Comparison of ENCODE assay signal across 11 cellular contexts in genomic region chr12:96048392-96048969, GRCh38. TPM values are rescaled to one million over a fixed set of nuclear protein-coding genes. Genes with fewer than 3 reads are reported as not detected.
DNase-seq lines count a peak whose midpoint lies in the region; ATAC-seq and TF ChIP-seq lines count a peak whose summit lies in the region.
"Had no signal": no experiment of that assay in that cellular context is flagged by ENCODE, and none has a peak within 500 bp of the region (broad histone marks: within the 10 kb centered on the region; RNA-seq: fewer than 3 reads in every experiment).

No MANE protein-coding gene starts in this region.

- H3K9me3 ChIP-seq in OCI-LY3 (ENCODE audit: insufficient read depth, low read length) (no peaks in the 10 kb centered on the region), A673 (ENCODE audit: low read depth, low read length, poor library complexity, severe bottlenecking) (no peaks in the 10 kb centered on the region), esophagus muscularis mucosa (no peaks in the 10 kb centered on the region)
- H3K9me3 ChIP-seq: BE2C had no signal

- peaks cover 20% of the 10 kb centered on the region for H3K4me1 ChIP-seq in OCI-LY3 (ENCODE audit: low read length)
- no peaks in the 10 kb centered on the region for H3K4me1 ChIP-seq in A673 (ENCODE audit: insufficient read depth, low read length, poor library complexity, severe bottlenecking)
- H3K4me1 ChIP-seq in esophagus muscularis mucosa = peaks cover 10 to 20% (median 14%) of the 10 kb centered on the region in 4 donors
- H3K4me1 ChIP-seq: BE2C had no signal

- no peaks in the 10 kb centered on the region for H3K27me3 Mint-ChIP-seq in activated naive CD4-positive, alpha-beta T cell treated with anti-CD3 and anti-CD28 coated beads, Interleukin-2, amount 10 ng/mL, durations not matched to agents 7 days and 5 days
- H3K27me3 Mint-ChIP-seq in stimulated activated naive B cell treated with anti-CD40 and anti-IgM and Interleukin-4, amounts not matched to agents 10 μg/mL and 1 μg/mL and 100 μg/mL, for 72 hours = no peaks in the 10 kb centered on the region

- POLR2A ChIA-PET in A673 (lab: Charles Lee; ENCODE audit: low non-redundant PET) = no interaction called here

- H3K27ac ChIP-seq in OCI-LY3 (ENCODE audit: low read length) (no peak overlapping the region), epithelial cell of prostate (peak overlapping the region; percentile 95), A673 (ENCODE audit: low read depth, low read length, poor library complexity, severe bottlenecking) (no peak overlapping the region), esophagus muscularis mucosa (replicated peaks in 1 of 4) (no peak overlapping the region)

- peaks cover 11% of the 10 kb centered on the region; the same call in 1 of the 2 replicates for H3K27me3 ChIP-seq in OCI-LY3 (ENCODE audit: low read depth, low read length)
- H3K27me3 ChIP-seq in A673 (replicated peaks; ENCODE audit: insufficient read depth, low read depth, low read length, poor library complexity) = no peaks in the 10 kb centered on the region
- no peaks in the 10 kb centered on the region for H3K27me3 ChIP-seq in esophagus muscularis mucosa
- H3K27me3 ChIP-seq: BE2C had no signal

- peak overlapping the region; percentile 29 for H3K4me3 Mint-ChIP-seq in activated naive CD4-positive, alpha-beta T cell treated with anti-CD3 and anti-CD28 coated beads, Interleukin-2, amount 10 ng/mL, durations not matched to agents 7 days and 5 days
- H3K4me3 Mint-ChIP-seq in stimulated activated naive B cell treated with anti-CD40 and anti-IgM and Interleukin-4, amounts not matched to agents 10 μg/mL and 1 μg/mL and 100 μg/mL, for 72 hours = peak overlapping the region; percentile 8 to 32
- H3K4me3 Mint-ChIP-seq: neural crest cell had no signal

- H2AFZ ChIP-seq in OCI-LY3 (ENCODE audit: low read depth, low read length) = no peak overlapping the region

- TF ChIP-seq POLR2A in esophagus muscularis mucosa (IDR thresholded peaks at IDR 0.05; ENCODE audit: low read depth) = no peak

- H3K9ac ChIP-seq in OCI-LY3 (ENCODE audit: low read length) = no peak overlapping the region

- CTCF ChIA-PET in activated naive CD4-positive, alpha-beta T cell treated with anti-CD3 and anti-CD28 coated beads, Interleukin-2, amount 10 ng/mL, durations not matched to agents 7 days and 5 days (lab: Charles Lee) = interaction anchor here (1.3 to 1.7 kb wide), 3 partner anchors 11 to 50 kb away, joined by 3 to 4 read pairs (median 3); no protein-coding TSS in a partner anchor
- CTCF ChIA-PET in A673 (lab: Charles Lee) = no interaction called here

- peaks cover 7% of the 10 kb centered on the region for H3K36me3 Mint-ChIP-seq in activated naive CD4-positive, alpha-beta T cell treated with anti-CD3 and anti-CD28 coated beads, Interleukin-2, amount 10 ng/mL, durations not matched to agents 7 days and 5 days
- H3K36me3 Mint-ChIP-seq in stimulated activated naive B cell treated with anti-CD40 and anti-IgM and Interleukin-4, amounts not matched to agents 10 μg/mL and 1 μg/mL and 100 μg/mL, for 72 hours = no peaks in the 10 kb centered on the region

- H3K27ac Mint-ChIP-seq in activated naive CD4-positive, alpha-beta T cell treated with anti-CD3 and anti-CD28 coated beads, Interleukin-2, amount 10 ng/mL, durations not matched to agents 7 days and 5 days = peak overlapping the region; percentile 93
- H3K27ac Mint-ChIP-seq in stimulated activated naive B cell treated with anti-CD40 and anti-IgM and Interleukin-4, amounts not matched to agents 10 μg/mL and 1 μg/mL and 100 μg/mL, for 72 hours = peak overlapping the region; percentile 79

- no TSS peak for BruUV-seq in A673 (replicated peaks; lab: Mats Ljungman, UMichigan)

- TF ChIP-seq CTCF in OCI-LY3 (IDR thresholded peaks at IDR 0.05; ENCODE audit: low read depth, low read length) = no peak
- no peak for TF ChIP-seq CTCF in A673 (conservative IDR thresholded peaks at IDR 0.05; ENCODE audit: low read depth, low read length)
- TF ChIP-seq CTCF in esophagus muscularis mucosa (IDR thresholded peaks at IDR 0.05) = no peak

- H3K9me3 Mint-ChIP-seq in activated naive CD4-positive, alpha-beta T cell treated with anti-CD3 and anti-CD28 coated beads, Interleukin-2, amount 10 ng/mL, durations not matched to agents 7 days and 5 days = peaks cover 15% of the 10 kb centered on the region
- peaks cover 3% of the 10 kb centered on the region in 2 donors for H3K9me3 Mint-ChIP-seq in stimulated activated naive B cell treated with anti-CD40 and anti-IgM and Interleukin-4, amounts not matched to agents 10 μg/mL and 1 μg/mL and 100 μg/mL, for 72 hours

- H3K4me3 ChIP-seq in OCI-LY3 (ENCODE audit: low read length) (no peak overlapping the region), A673 (ENCODE audit: low read depth, low read length, poor library complexity, severe bottlenecking) (no peak overlapping the region), esophagus muscularis mucosa (no peak overlapping the region)

- no peaks in the 10 kb centered on the region for H3K79me2 ChIP-seq in OCI-LY3 (ENCODE audit: low read length)

- no peak for ATAC-seq in stimulated activated naive B cell treated with anti-CD40 and anti-IgM and Interleukin-4, amounts not matched to agents 10 μg/mL and 1 μg/mL and 100 μg/mL, for 72 hours (replicated peaks)

- H3K36me3 ChIP-seq in OCI-LY3 (replicated peaks; ENCODE audit: low read depth, low read length) (no peaks in the 10 kb centered on the region), A673 (ENCODE audit: insufficient read depth, low read length, poor library complexity, severe bottlenecking) (no peaks in the 10 kb centered on the region), esophagus muscularis mucosa (no peaks in the 10 kb centered on the region)
- H3K36me3 ChIP-seq: BE2C had no signal

- intact Hi-C loops in A673 (cut with micrococcal nuclease; ENCODE audit: unreplicated experiment) (no loop called here), esophagus muscularis mucosa (cut with DNase I) (no loop called here)

- H4K20me1 ChIP-seq in OCI-LY3 (ENCODE audit: insufficient read depth, low read length) = no peaks in the 10 kb centered on the region

- H3K4me1 Mint-ChIP-seq in activated naive CD4-positive, alpha-beta T cell treated with anti-CD3 and anti-CD28 coated beads, Interleukin-2, amount 10 ng/mL, durations not matched to agents 7 days and 5 days = peaks cover 49% of the 10 kb centered on the region
- H3K4me1 Mint-ChIP-seq in stimulated activated naive B cell treated with anti-CD40 and anti-IgM and Interleukin-4, amounts not matched to agents 10 μg/mL and 1 μg/mL and 100 μg/mL, for 72 hours = peaks cover 45 to 69% of the 10 kb centered on the region in 2 donors

- DNase-seq in activated naive CD4-positive, alpha-beta T cell treated with anti-CD3 and anti-CD28 coated beads, Interleukin-2, amount 10 ng/mL, durations not matched to agents 7 days and 5 days = no peak
- DNase-seq in activated naive CD4-positive, alpha-beta T cell treated with Interleukin-2 at 50 U/mL for 16 hours = no peak
- DNase-seq in epithelial cell of prostate (ENCODE audit: low read depth, low spot score) (no peak), RPMI8226 (no peak), A673 (ENCODE audit: low spot score) (no peak), esophagus muscularis mucosa (ENCODE audit: extremely low spot score) (no peak)
- no peak for DNase-seq in stimulated activated naive B cell treated with anti-CD40 and anti-IgM and Interleukin-4, amounts not matched to agents 10 μg/mL and 1 μg/mL and 100 μg/mL, for 72 hours
- DNase-seq: activated gamma-delta T cell treated with Interleukin-2 at 50 U/mL for 16 hours, BE2C had no signal

- no peak for TF ChIP-seq EP300 in esophagus muscularis mucosa (IDR thresholded peaks at IDR 0.05)

- WGBS in esophagus muscularis mucosa = 69% methylated on average over 5 of the region's 5 CpGs

- peak overlapping the region; percentile 54; the same call in 1 of the 2 replicates for H3K4me2 ChIP-seq in OCI-LY3 (ENCODE audit: low read length)

RNA-seq across cellular contexts. Expression of gene LTA4H, which starts 13.1 kb away (rescaled TPM):
- total RNA-seq in A673 (2021) = 51.8 and 63.1 TPM in 2 replicates
- total RNA-seq in esophagus muscularis mucosa = 10 to 100 TPM; 47.8 to 75.0 (median 64.5) TPM

RNA-seq across cellular contexts. Expression of gene HAL, which starts 52.3 kb away (rescaled TPM):
- 0.39 and 1.6 TPM in 2 replicates for total RNA-seq in A673 (2021)
- 1 to 10 TPM in 1 of 4 donors, not detected in 3; 1.2 TPM for total RNA-seq in esophagus muscularis mucosa
